12 cellular contexts compared by ENCODE assay signal in the genomic region with DNA sequence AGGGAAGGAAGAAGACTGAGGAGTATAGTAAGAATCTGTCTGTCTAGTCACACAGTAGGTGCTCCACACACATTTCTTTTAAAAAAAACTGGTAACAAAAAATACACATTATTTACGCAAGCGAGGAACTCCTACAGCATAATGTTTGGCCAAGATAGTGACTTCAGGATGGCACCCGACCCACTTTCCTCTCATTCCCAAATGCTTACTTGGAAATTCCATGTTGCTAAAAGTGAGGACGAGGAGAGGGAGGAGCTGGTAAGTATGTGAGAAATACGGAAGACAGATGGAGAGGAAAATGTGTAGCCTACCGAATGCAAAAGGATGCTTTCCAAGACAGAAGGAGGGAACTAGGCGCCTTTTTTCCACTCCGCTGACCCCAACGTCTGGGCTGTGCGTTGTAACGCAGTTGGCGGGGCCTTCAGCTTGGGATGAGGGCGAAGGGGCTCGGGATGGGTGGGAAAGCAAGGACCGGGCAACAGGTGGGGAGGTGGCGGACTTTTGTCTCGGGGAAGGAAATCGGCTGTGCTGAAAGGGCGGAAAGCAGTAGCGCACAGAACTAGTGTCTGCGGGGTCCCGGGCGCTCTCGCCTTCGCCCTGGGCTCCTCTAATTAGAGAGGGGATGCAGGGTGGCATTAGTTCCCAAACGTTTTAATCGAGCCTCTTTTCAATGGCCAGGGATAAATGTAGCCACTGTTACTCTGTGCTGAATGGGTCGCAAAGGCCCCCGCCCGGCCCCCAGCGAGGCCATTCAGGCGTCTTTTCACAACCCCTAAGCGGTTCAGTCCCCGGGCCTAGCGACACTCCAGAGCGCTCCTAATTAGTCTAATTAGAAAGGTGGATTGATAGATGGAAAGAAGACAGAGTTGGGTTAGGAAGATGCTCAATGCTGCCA. TPM values are rescaled to one million over a fixed set of nuclear protein-coding genes. Genes with fewer than 3 reads are reported as not detected.
DNase-seq lines count a peak whose midpoint lies in the region; ATAC-seq lines count a peak whose summit lies in the region.
"Had no signal": no experiment of that assay in that cellular context is flagged by ENCODE, and none has a peak within 500 bp of the region (broad histone marks: within the 10 kb centered on the region; RNA-seq: fewer than 3 reads in every experiment).

No MANE protein-coding gene starts in this region.

- DNase-seq in activated CD8-positive, alpha-beta memory T cell treated with anti-CD3 and anti-CD28 coated beads, Interleukin-2, amount 10 ng/mL, durations not matched to agents 7 days and 5 days = no peak
- no peak for DNase-seq in activated CD8-positive, alpha-beta memory T cell treated with anti-CD3 and anti-CD28 coated beads, Interleukin-2, amount 50 U/mL, for 4 hours
- DNase-seq in activated CD4-positive, alpha-beta memory T cell treated with anti-CD3 and anti-CD28 coated beads, Interleukin-2, amount 10 ng/mL, durations not matched to agents 7 days and 5 days = no peak
- peak; percentile 32 for DNase-seq in iPS-NIHi11 (ENCODE audit: low spot score)
- no peak for DNase-seq in skeletal muscle cell (ENCODE audit: low read depth)
- DNase-seq in middle frontal gyrus (ENCODE audit: extremely low spot score, low spot score) = no peak
- DNase-seq in head of caudate nucleus = no peak
- no peak for DNase-seq in pons (ENCODE audit: low spot score)
- DNase-seq: activated CD4-positive, alpha-beta T cell treated with anti-CD3 and anti-CD28 coated beads for 36 hours; EL; NCI-H2081; RPMI8226 had no signal

- peaks cover 1% of the 10 kb centered on the region for H3K36me3 Mint-ChIP-seq in activated CD8-positive, alpha-beta memory T cell treated with anti-CD3 and anti-CD28 coated beads, Interleukin-2, amount 10 ng/mL, durations not matched to agents 7 days and 5 days
- peaks cover 6% of the 10 kb centered on the region for H3K36me3 Mint-ChIP-seq in activated CD4-positive, alpha-beta memory T cell treated with anti-CD3 and anti-CD28 coated beads, Interleukin-2, amount 10 ng/mL, durations not matched to agents 7 days and 5 days (ENCODE audit: low read depth)

- H3K4me1 Mint-ChIP-seq in activated CD8-positive, alpha-beta memory T cell treated with anti-CD3 and anti-CD28 coated beads, Interleukin-2, amount 10 ng/mL, durations not matched to agents 7 days and 5 days = peaks cover 4% of the 10 kb centered on the region
- peaks cover 13% of the 10 kb centered on the region for H3K4me1 Mint-ChIP-seq in activated CD4-positive, alpha-beta memory T cell treated with anti-CD3 and anti-CD28 coated beads, Interleukin-2, amount 10 ng/mL, durations not matched to agents 7 days and 5 days

- H3K27me3 Mint-ChIP-seq in activated CD8-positive, alpha-beta memory T cell treated with anti-CD3 and anti-CD28 coated beads, Interleukin-2, amount 10 ng/mL, durations not matched to agents 7 days and 5 days = peaks cover 76% of the 10 kb centered on the region
- H3K27me3 Mint-ChIP-seq in activated CD4-positive, alpha-beta memory T cell treated with anti-CD3 and anti-CD28 coated beads, Interleukin-2, amount 10 ng/mL, durations not matched to agents 7 days and 5 days = peaks cover 66% of the 10 kb centered on the region

- no peak for ATAC-seq in activated CD8-positive, alpha-beta memory T cell treated with anti-CD3 and anti-CD28 coated beads, Interleukin-2, amount 10 ng/mL, durations not matched to agents 7 days and 5 days
- ATAC-seq: activated CD4-positive, alpha-beta T cell treated with anti-CD3 and anti-CD28 coated beads for 36 hours had no signal

- H3K9me3 Mint-ChIP-seq in activated CD8-positive, alpha-beta memory T cell treated with anti-CD3 and anti-CD28 coated beads, Interleukin-2, amount 10 ng/mL, durations not matched to agents 7 days and 5 days (ENCODE audit: low read depth) = no peaks in the 10 kb centered on the region
- H3K9me3 Mint-ChIP-seq in activated CD4-positive, alpha-beta memory T cell treated with anti-CD3 and anti-CD28 coated beads, Interleukin-2, amount 10 ng/mL, durations not matched to agents 7 days and 5 days = no peaks in the 10 kb centered on the region

- CTCF ChIA-PET in activated CD8-positive, alpha-beta memory T cell treated with anti-CD3 and anti-CD28 coated beads, Interleukin-2, amount 10 ng/mL, durations not matched to agents 7 days and 5 days (lab: Charles Lee) = interaction anchor here (1.2 kb wide), 1 partner anchor 15 kb away, joined by 4 read pairs; no protein-coding TSS in a partner anchor
- CTCF ChIA-PET in activated CD4-positive, alpha-beta memory T cell treated with anti-CD3 and anti-CD28 coated beads, Interleukin-2, amount 10 ng/mL, durations not matched to agents 7 days and 5 days (lab: Charles Lee) = interaction anchor here (1.0 kb wide), 1 partner anchor 15 kb away, joined by 4 read pairs; no protein-coding TSS in a partner anchor

- POLR2A ChIA-PET in activated CD4-positive, alpha-beta memory T cell treated with anti-CD3 and anti-CD28 coated beads, Interleukin-2, amount 10 ng/mL, durations not matched to agents 7 days and 5 days (lab: Charles Lee) = no interaction called here

- H3K4me3 Mint-ChIP-seq in activated CD8-positive, alpha-beta memory T cell treated with anti-CD3 and anti-CD28 coated beads, Interleukin-2, amount 10 ng/mL, durations not matched to agents 7 days and 5 days = no peak overlapping the region
- peak overlapping the region; percentile 31 for H3K4me3 Mint-ChIP-seq in activated CD4-positive, alpha-beta memory T cell treated with anti-CD3 and anti-CD28 coated beads, Interleukin-2, amount 10 ng/mL, durations not matched to agents 7 days and 5 days
- H3K4me3 Mint-ChIP-seq: activated CD4-positive, alpha-beta T cell treated with anti-CD3 and anti-CD28 coated beads for 36 hours had no signal

- peak overlapping the region; percentile 9 for H3K4me3 ChIP-seq in skeletal muscle cell (ENCODE audit: low read depth, low read length)

- H3K27ac Mint-ChIP-seq in activated CD8-positive, alpha-beta memory T cell treated with anti-CD3 and anti-CD28 coated beads, Interleukin-2, amount 10 ng/mL, durations not matched to agents 7 days and 5 days = peak overlapping the region; percentile 38
- peak overlapping the region; percentile 30 for H3K27ac Mint-ChIP-seq in activated CD4-positive, alpha-beta memory T cell treated with anti-CD3 and anti-CD28 coated beads, Interleukin-2, amount 10 ng/mL, durations not matched to agents 7 days and 5 days
- H3K27ac Mint-ChIP-seq: activated CD4-positive, alpha-beta T cell treated with anti-CD3 and anti-CD28 coated beads for 36 hours had no signal

- intact Hi-C loops in head of caudate nucleus (cut with DNase I) = no loop called here

RNA-seq across cellular contexts. Expression of a gene that starts 12.7 kb away (rescaled TPM):
- under 1 TPM; 0.23 to 0.59 TPM for total RNA-seq in activated CD8-positive, alpha-beta memory T cell treated with anti-CD3 and anti-CD28 coated beads, Interleukin-2, amount 10 ng/mL, durations not matched to agents 7 days and 5 days
- total RNA-seq in activated CD4-positive, alpha-beta memory T cell treated with anti-CD3 and anti-CD28 coated beads, Interleukin-2, amount 10 ng/mL, durations not matched to agents 7 days and 5 days = under 1 TPM; 0.28 to 0.38 TPM
